ENCODE assay signal across 18 cellular contexts in the genomic region with DNA sequence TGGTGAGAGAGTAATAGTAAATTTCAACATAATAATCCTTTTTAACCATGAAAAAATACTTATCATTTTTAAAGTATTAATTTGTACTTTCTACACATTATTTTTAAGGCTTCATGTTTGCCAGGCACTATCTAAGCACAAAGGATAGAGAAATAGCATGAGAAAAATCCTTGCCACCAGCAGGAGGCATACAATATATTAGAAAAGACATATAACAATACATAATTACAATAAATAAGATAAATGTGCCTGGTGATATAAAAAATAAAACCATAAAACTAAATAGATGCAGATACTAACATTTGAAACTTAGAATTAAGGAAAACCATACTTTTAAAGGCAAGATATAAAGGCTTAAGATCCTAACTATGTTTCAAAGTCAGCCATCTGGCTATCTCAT.
DNase-seq lines count a peak whose midpoint lies in the region; ATAC-seq and TF ChIP-seq lines count a peak whose summit lies in the region.
"Had no signal": no experiment of that assay in that cellular context is flagged by ENCODE, and none has a peak within 500 bp of the region (broad histone marks: within the 10 kb centered on the region; RNA-seq: fewer than 3 reads in every experiment).

No MANE protein-coding gene starts in this region.

- H3K4me1 Mint-ChIP-seq in HFFc6 (ENCODE audit: low read depth) = no peaks in the 10 kb centered on the region
- no peaks in the 10 kb centered on the region for H3K4me1 Mint-ChIP-seq in endodermal cell

- H3K4me1 ChIP-seq in endodermal cell (ENCODE audit: control insufficient read depth, insufficient read depth, low read length) = no peaks in the 10 kb centered on the region
- H3K4me1 ChIP-seq: BLaER1, Peyer's patch had no signal

- DNase-seq in HFFc6 (no peak), OCI-M1 (lab: John Stamatoyannopoulos, UW) (peak; percentile 14), endodermal cell (no peak), retinal pigment epithelial cell (ENCODE audit: low read depth) (no peak), substantia nigra (lab: John Stamatoyannopoulos, UW) (no peak)
- DNase-seq in stimulated activated CD4-positive, alpha-beta T cell treated with anti-CD3 and anti-CD28 coated beads, Interleukin-2, amount 100 ng/mL, for 48 hours = no peak
- DNase-seq: GOT3, KG1, MG63, NCI-H1092 treated with DMSO at 0.1 percent for 48 hours, NCI-H1694, NCI-H345, NCI-H748 treated with DMSO at 0.1 percent for 48 hours, Peyer's patch, Right ventricle myocardium superior had no signal

- H3K27ac Mint-ChIP-seq in HFFc6 (no peak overlapping the region), endodermal cell (no peak overlapping the region)

- TF ChIP-seq CTCF in HFFc6 (IDR thresholded peaks at IDR 0.05) = peak; percentile 8; the same call in 1 of the 2 replicates
- TF ChIP-seq CTCF in endodermal cell (conservative IDR thresholded peaks at IDR 0.05) = peak; percentile 36
- TF ChIP-seq CTCF in retinal pigment epithelial cell (conservative IDR thresholded peaks at IDR 0.05; ENCODE audit: low read depth, low read length) = peak; percentile 19

- no peaks in the 10 kb centered on the region for H3K36me3 Mint-ChIP-seq in HFFc6 (ENCODE audit: low read depth)
- H3K36me3 Mint-ChIP-seq in endodermal cell (ENCODE audit: low read depth) = no peaks in the 10 kb centered on the region

- H3K4me3 Mint-ChIP-seq in HFFc6 (no peak overlapping the region), endodermal cell (no peak overlapping the region)

- H3K27ac ChIP-seq in endodermal cell (ENCODE audit: low read depth, low read length) (no peak overlapping the region), substantia nigra (ENCODE audit: low read depth, low read length, poor library complexity, severe bottlenecking) (no peak overlapping the region)
- H3K27ac ChIP-seq: BLaER1, Peyer's patch had no signal

- no peak overlapping the region for H3K9ac ChIP-seq in endodermal cell (ENCODE audit: extremely low read depth, low read length, poor library complexity, severe bottlenecking)
- H3K9ac ChIP-seq: BLaER1 had no signal

- H3K9me3 Mint-ChIP-seq in HFFc6 (peaks cover 15% of the 10 kb centered on the region), endodermal cell (no peaks in the 10 kb centered on the region)

- peaks cover 2% of the 10 kb centered on the region for H3K27me3 Mint-ChIP-seq in HFFc6 (ENCODE audit: insufficient read depth)
- H3K27me3 Mint-ChIP-seq in endodermal cell (ENCODE audit: insufficient read depth) = no peaks in the 10 kb centered on the region

- H3K9me3 ChIP-seq in endodermal cell (ENCODE audit: control insufficient read depth, low read length) = no peaks in the 10 kb centered on the region
- H3K9me3 ChIP-seq: BLaER1, MG63, Peyer's patch had no signal

- ATAC-seq in GM21528 (IDR thresholded peaks at IDR 0.05; ENCODE audit: low FRiP score, unreplicated experiment) = no peak

- H3K4me3 ChIP-seq in endodermal cell (ENCODE audit: low read length) (no peak overlapping the region), retinal pigment epithelial cell (ENCODE audit: low read length) (no peak overlapping the region)
- H3K4me3 ChIP-seq: BLaER1, GM12878, MG63, Peyer's patch had no signal

- H3K36me3 ChIP-seq in endodermal cell (ENCODE audit: control insufficient read depth, insufficient read depth, low read length) = no peaks in the 10 kb centered on the region
- H3K36me3 ChIP-seq: BLaER1, MG63, Peyer's patch had no signal

- no peaks in the 10 kb centered on the region for H3K27me3 ChIP-seq in endodermal cell (ENCODE audit: control insufficient read depth, insufficient read depth, low read length, poor library complexity, severe bottlenecking)
- H3K27me3 ChIP-seq: BLaER1, MG63, Peyer's patch had no signal
